ENCODE assay signal across 8 cellular contexts in genomic region chr22:32880906-32881596, GRCh38.
DNase-seq lines count a peak whose midpoint lies in the region; ATAC-seq and TF ChIP-seq lines count a peak whose summit lies in the region.

No MANE protein-coding gene starts in this region.

- H3K36me3 ChIP-seq in MM.1S (replicated peaks; ENCODE audit: insufficient read depth, low read length): no peaks in the 10 kb centered on the region

- peaks cover 13% of the 10 kb centered on the region for H3K4me1 Mint-ChIP-seq in CD14-positive monocyte
- H3K4me1 Mint-ChIP-seq in naive thymus-derived CD8-positive, alpha-beta T cell: peaks cover 6 to 18% (median 16%) of the 10 kb centered on the region in 4 donors

- DNase-seq in CD14-positive monocyte (ENCODE audit: low spot score) (no peak), NCI-H2171 (lab: John Stamatoyannopoulos, UW) (peak; percentile 87), dermis blood vessel endothelial cell (peak; percentile 9), HPDE6-E6E7 (ENCODE audit: extremely low spot score) (no peak), MM.1S (no peak)
- DNase-seq in naive thymus-derived CD8-positive, alpha-beta T cell: peak in 2 of 10 donors; percentile 9

- TF ChIP-seq CTCF in CD14-positive monocyte (IDR thresholded peaks at IDR 0.05) (no peak), MM.1S (IDR thresholded peaks at IDR 0.05; ENCODE audit: low read length) (no peak)

- H3K27me3 ChIP-seq in MM.1S (replicated peaks; ENCODE audit: insufficient read depth, low read length): no peaks in the 10 kb centered on the region

- peak overlapping the region in 3 of 7 donors; percentile 15 to 77 (median 46) for H3K27ac Mint-ChIP-seq in CD14-positive monocyte
- H3K27ac Mint-ChIP-seq in naive thymus-derived CD8-positive, alpha-beta T cell: peak overlapping the region; percentile 53 to 92 (median 86)

- no peaks in the 10 kb centered on the region for H3K36me3 Mint-ChIP-seq in CD14-positive monocyte
- no peaks in the 10 kb centered on the region for H3K36me3 Mint-ChIP-seq in naive thymus-derived CD8-positive, alpha-beta T cell

- POLR2A ChIA-PET in naive thymus-derived CD8-positive, alpha-beta T cell (lab: Charles Lee): no interaction called here

- H3K27me3 Mint-ChIP-seq in CD14-positive monocyte (ENCODE audit: low read depth in 3 of 3): peaks cover 16 to 27% (median 24%) of the 10 kb centered on the region in 3 donors
- H3K27me3 Mint-ChIP-seq in naive thymus-derived CD8-positive, alpha-beta T cell: no peaks in the 10 kb centered on the region

- H2AFZ ChIP-seq in MM.1S (ENCODE audit: low read length): no peak overlapping the region

- no peak overlapping the region for H3K9ac ChIP-seq in MM.1S (ENCODE audit: low read length)

- no peaks in the 10 kb centered on the region for H3K9me2 ChIP-seq in MM.1S (replicated peaks; ENCODE audit: insufficient read depth, low read length)

- H3K9me3 ChIP-seq in MM.1S (replicated peaks; ENCODE audit: insufficient read depth, low read length): no peaks in the 10 kb centered on the region

- no peaks in the 10 kb centered on the region for H3K4me1 ChIP-seq in MM.1S (ENCODE audit: low read length)

- intact Hi-C loops in CD14-positive monocyte (cut with micrococcal nuclease): no loop called here

- H3K4me2 ChIP-seq in MM.1S (ENCODE audit: low read depth, low read length): no peak overlapping the region

- H3K4me3 ChIP-seq in MM.1S (ENCODE audit: low read length): no peak overlapping the region

- no peaks in the 10 kb centered on the region for H4K20me1 ChIP-seq in MM.1S (ENCODE audit: insufficient read depth, low read length)

- H3K4me3 Mint-ChIP-seq in CD14-positive monocyte: peak overlapping the region; percentile 37 to 69
- H3K4me3 Mint-ChIP-seq in naive thymus-derived CD8-positive, alpha-beta T cell: peak overlapping the region; percentile 3 to 83 (median 67)

- H3F3A ChIP-seq in MM.1S (ENCODE audit: insufficient read depth, low read length): no peaks in the 10 kb centered on the region

- H3K79me2 ChIP-seq in MM.1S (ENCODE audit: low read length): no peaks in the 10 kb centered on the region

- H3K27ac ChIP-seq in MM.1S (ENCODE audit: low read length): no peak overlapping the region

- ATAC-seq in naive thymus-derived CD8-positive, alpha-beta T cell: peak; percentile 42 to 49
- ATAC-seq in HG03039 (IDR thresholded peaks at IDR 0.05; ENCODE audit: unreplicated experiment) (no peak), GM19397 (IDR thresholded peaks at IDR 0.05; ENCODE audit: unreplicated experiment) (no peak)

- H3K9me3 Mint-ChIP-seq in CD14-positive monocyte: peaks cover 0 to 1% (median 0%) of the 10 kb centered on the region in 7 donors
- no peaks in the 10 kb centered on the region for H3K9me3 Mint-ChIP-seq in naive thymus-derived CD8-positive, alpha-beta T cell

Comparison
In these comparisons a context has a peak if more than half of its experiments do, and no peak if none do; other contexts are left out.
1. DNase-seq: peak in NCI-H2171 (single experiment) and dermis blood vessel endothelial cell (single experiment); none in CD14-positive monocyte (single experiment), HPDE6-E6E7 (single experiment) and MM.1S (single experiment).
2. ATAC-seq: peak in naive thymus-derived CD8-positive, alpha-beta T cell (2 of 2); none in HG03039 (single experiment) and GM19397 (single experiment).